7 cellular contexts compared by ENCODE assay signal in genomic region chr14:68284834-68285233, GRCh38.
A peak's percentile ranks its signal among the peaks of the same experiment; 100 is the strongest.
DNase-seq lines count a peak whose midpoint lies in the region; ATAC-seq, FAIRE-seq and TF ChIP-seq lines count a peak whose summit lies in the region.

No MANE protein-coding gene starts in this region.

- no peak for FAIRE-seq in D721Med (lab: Jason Lieb, UNC)

- H3K9me3 Mint-ChIP-seq in IgD-negative memory B cell = no peaks in the 10 kb centered on the region
- no peaks in the 10 kb centered on the region for H3K9me3 Mint-ChIP-seq in activated T-helper 17 cell treated with anti-CD3 and anti-CD28 coated beads, Interleukin-2, amount 50 U/mL, for 72 hours
- no peaks in the 10 kb centered on the region for H3K9me3 Mint-ChIP-seq in stimulated activated naive CD8-positive, alpha-beta T cell treated with anti-CD3 and anti-CD28 coated beads, Interleukin-15, amount 100 ng/mL, for 72 hours

- H3K36me3 Mint-ChIP-seq in IgD-negative memory B cell = peaks cover 3% of the 10 kb centered on the region
- no peaks in the 10 kb centered on the region for H3K36me3 Mint-ChIP-seq in activated T-helper 17 cell treated with anti-CD3 and anti-CD28 coated beads, Interleukin-2, amount 50 U/mL, for 72 hours (ENCODE audit: low read depth)

- H3K27me3 Mint-ChIP-seq in IgD-negative memory B cell = no peaks in the 10 kb centered on the region
- H3K27me3 Mint-ChIP-seq in activated T-helper 17 cell treated with anti-CD3 and anti-CD28 coated beads, Interleukin-2, amount 50 U/mL, for 72 hours = no peaks in the 10 kb centered on the region
- H3K27me3 Mint-ChIP-seq in stimulated activated naive CD8-positive, alpha-beta T cell treated with anti-CD3 and anti-CD28 coated beads, Interleukin-15, amount 100 ng/mL, for 72 hours = no peaks in the 10 kb centered on the region

- peak overlapping the region; percentile 30 to 90 (median 82) for H3K4me3 Mint-ChIP-seq in IgD-negative memory B cell
- H3K4me3 Mint-ChIP-seq in activated T-helper 17 cell treated with anti-CD3 and anti-CD28 coated beads, Interleukin-2, amount 50 U/mL, for 72 hours = peak overlapping the region; percentile 61
- peak overlapping the region; percentile 58 to 72 for H3K4me3 Mint-ChIP-seq in stimulated activated naive CD8-positive, alpha-beta T cell treated with anti-CD3 and anti-CD28 coated beads, Interleukin-15, amount 100 ng/mL, for 72 hours

- no peak for TF ChIP-seq CTCF in D721Med (IDR thresholded peaks at IDR 0.05; ENCODE audit: insufficient read depth, missing control alignments)

- no peak for ATAC-seq in activated T-helper 17 cell treated with anti-CD3 and anti-CD28 coated beads, Interleukin-2, amount 50 U/mL, for 72 hours (replicated peaks)
- no peak for ATAC-seq in stimulated activated naive CD8-positive, alpha-beta T cell treated with anti-CD3 and anti-CD28 coated beads, Interleukin-15, amount 100 ng/mL, for 72 hours
- ATAC-seq in GM21381 (IDR thresholded peaks at IDR 0.05; ENCODE audit: unreplicated experiment) = no peak

- H3K27ac Mint-ChIP-seq in IgD-negative memory B cell = peak overlapping the region; percentile 96 to 98 (median 98)
- H3K27ac Mint-ChIP-seq in activated T-helper 17 cell treated with anti-CD3 and anti-CD28 coated beads, Interleukin-2, amount 50 U/mL, for 72 hours = peak overlapping the region; percentile 44
- peak overlapping the region; percentile 78 to 94 for H3K27ac Mint-ChIP-seq in stimulated activated naive CD8-positive, alpha-beta T cell treated with anti-CD3 and anti-CD28 coated beads, Interleukin-15, amount 100 ng/mL, for 72 hours

- peaks cover 68 to 75% (median 70%) of the 10 kb centered on the region in 3 donors for H3K4me1 Mint-ChIP-seq in IgD-negative memory B cell
- H3K4me1 Mint-ChIP-seq in activated T-helper 17 cell treated with anti-CD3 and anti-CD28 coated beads, Interleukin-2, amount 50 U/mL, for 72 hours = peaks cover 74% of the 10 kb centered on the region
- peaks cover 89% of the 10 kb centered on the region for H3K4me1 Mint-ChIP-seq in stimulated activated naive CD8-positive, alpha-beta T cell treated with anti-CD3 and anti-CD28 coated beads, Interleukin-15, amount 100 ng/mL, for 72 hours

- DNase-seq in kidney tubule cell (ENCODE audit: low spot score) (peak; percentile 80), D721Med (ENCODE audit: insufficient read length, low spot score) (no peak), SW 1271 (lab: John Stamatoyannopoulos, UW) (no peak)
- no peak for DNase-seq in stimulated activated naive CD8-positive, alpha-beta T cell treated with anti-CD3 and anti-CD28 coated beads, Interleukin-15, amount 100 ng/mL, for 72 hours

Comparison
In these comparisons a context has a peak if more than half of its experiments do, and no peak if none do; other contexts are left out.
1. H3K27ac Mint-ChIP-seq: peak in every context shown above with its lines; median percentile 98 in IgD-negative memory B cell; 86 in stimulated activated naive CD8-positive, alpha-beta T cell treated with anti-CD3 and anti-CD28 coated beads, Interleukin-15, amount 100 ng/mL, for 72 hours; 44 in activated T-helper 17 cell treated with anti-CD3 and anti-CD28 coated beads, Interleukin-2, amount 50 U/mL, for 72 hours.